ENCODE assay signal across 1 cellular context in the genomic region with DNA sequence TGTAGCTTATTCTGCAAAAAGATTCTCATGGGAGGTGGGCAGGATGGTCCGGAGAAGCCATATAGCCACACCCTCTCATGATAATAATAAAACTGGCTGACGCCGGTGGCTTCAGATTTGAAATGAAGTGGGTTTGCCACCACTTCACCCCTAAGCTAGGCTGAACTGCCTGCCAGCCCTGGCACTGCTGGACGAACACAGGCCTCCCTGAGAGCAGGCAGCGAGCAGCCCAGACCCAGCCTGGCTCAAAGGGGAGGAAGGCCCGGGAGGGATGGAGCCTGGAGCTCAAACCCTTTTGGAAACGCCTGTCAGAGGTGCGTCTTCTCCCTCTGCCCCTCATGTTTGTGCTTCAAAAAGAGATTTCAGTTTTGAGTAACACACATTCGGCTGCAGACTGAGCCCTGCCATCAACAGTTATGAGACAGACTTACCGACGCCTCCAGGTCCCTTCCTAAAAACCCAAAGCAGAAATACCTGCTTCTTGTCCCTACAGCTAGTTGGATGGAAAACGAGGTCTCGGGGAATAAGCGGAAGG.
TF ChIP-seq lines count a peak whose summit lies in the region.

No MANE protein-coding gene starts in this region.

TF ChIP-seq in WTC11, 78 proteins besides CTCF, POLR2A, EP300 and RAD21 (continued from another document):
- TF ChIP-seq, protein P1, sequence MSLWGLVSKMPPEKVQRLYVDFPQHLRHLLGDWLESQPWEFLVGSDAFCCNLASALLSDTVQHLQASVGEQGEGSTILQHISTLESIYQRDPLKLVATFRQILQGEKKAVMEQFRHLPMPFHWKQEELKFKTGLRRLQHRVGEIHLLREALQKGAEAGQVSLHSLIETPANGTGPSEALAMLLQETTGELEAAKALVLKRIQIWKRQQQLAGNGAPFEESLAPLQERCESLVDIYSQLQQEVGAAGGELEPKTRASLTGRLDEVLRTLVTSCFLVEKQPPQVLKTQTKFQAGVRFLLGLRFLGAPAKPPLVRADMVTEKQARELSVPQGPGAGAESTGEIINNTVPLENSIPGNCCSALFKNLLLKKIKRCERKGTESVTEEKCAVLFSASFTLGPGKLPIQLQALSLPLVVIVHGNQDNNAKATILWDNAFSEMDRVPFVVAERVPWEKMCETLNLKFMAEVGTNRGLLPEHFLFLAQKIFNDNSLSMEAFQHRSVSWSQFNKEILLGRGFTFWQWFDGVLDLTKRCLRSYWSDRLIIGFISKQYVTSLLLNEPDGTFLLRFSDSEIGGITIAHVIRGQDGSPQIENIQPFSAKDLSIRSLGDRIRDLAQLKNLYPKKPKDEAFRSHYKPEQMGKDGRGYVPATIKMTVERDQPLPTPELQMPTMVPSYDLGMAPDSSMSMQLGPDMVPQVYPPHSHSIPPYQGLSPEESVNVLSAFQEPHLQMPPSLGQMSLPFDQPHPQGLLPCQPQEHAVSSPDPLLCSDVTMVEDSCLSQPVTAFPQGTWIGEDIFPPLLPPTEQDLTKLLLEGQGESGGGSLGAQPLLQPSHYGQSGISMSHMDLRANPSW (CRISPR knock-in tag; conservative IDR thresholded peaks at IDR 0.05; ENCODE audit: low read depth): no peak
- TF ChIP-seq, protein P2, sequence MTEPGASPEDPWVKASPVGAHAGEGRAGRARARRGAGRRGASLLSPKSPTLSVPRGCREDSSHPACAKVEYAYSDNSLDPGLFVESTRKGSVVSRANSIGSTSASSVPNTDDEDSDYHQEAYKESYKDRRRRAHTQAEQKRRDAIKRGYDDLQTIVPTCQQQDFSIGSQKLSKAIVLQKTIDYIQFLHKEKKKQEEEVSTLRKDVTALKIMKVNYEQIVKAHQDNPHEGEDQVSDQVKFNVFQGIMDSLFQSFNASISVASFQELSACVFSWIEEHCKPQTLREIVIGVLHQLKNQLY (CRISPR knock-in tag; IDR thresholded peaks at IDR 0.05): no peak
- no peak for TF ChIP-seq JUN (CRISPR knock-in tag; IDR thresholded peaks at IDR 0.05)
TF ChIP-seq in WTC11: peak in this region for 0.
